25 cellular contexts compared by ENCODE assay signal in genomic region chr15:64130159-64130558, GRCh38.
"Had no signal": no experiment of that assay in that cellular context is flagged by ENCODE, and none has a peak within 500 bp of the region (broad histone marks: within the 10 kb centered on the region; RNA-seq: fewer than 3 reads in every experiment).

No MANE protein-coding gene starts in this region.

- H3K9me3 Mint-ChIP-seq: dendritic cell treated with granulocyte-macrophage colony-stimulating factor and Interleukin-4, amounts not matched to agents 40 ng/mL and 50 ng/mL, for 4 days; immature natural killer cell; mesothelial cell of epicardium had no signal

- H3K9me3 ChIP-seq: colonic mucosa, esophagus squamous epithelium, gastrocnemius medialis, heart left ventricle, left lung, lower lobe of right lung, mucosa of descending colon had no signal

- H3K4me3 Mint-ChIP-seq: dendritic cell treated with granulocyte-macrophage colony-stimulating factor and Interleukin-4, amounts not matched to agents 40 ng/mL and 50 ng/mL, for 4 days; immature natural killer cell; mesothelial cell of epicardium had no signal

- H3K4me1 Mint-ChIP-seq: mesothelial cell of epicardium had no signal

- H3K4me1 ChIP-seq: colonic mucosa had no signal

- H3K27me3 ChIP-seq: colonic mucosa, esophagus squamous epithelium, gastrocnemius medialis, heart left ventricle, hepatocyte, left lung had no signal

- H3K4me3 ChIP-seq: colonic mucosa, esophagus squamous epithelium, gastrocnemius medialis, heart left ventricle, hepatocyte, left lung, lower lobe of right lung, mucosa of descending colon had no signal

- H3K27me3 Mint-ChIP-seq: dendritic cell treated with granulocyte-macrophage colony-stimulating factor and Interleukin-4, amounts not matched to agents 40 ng/mL and 50 ng/mL, for 4 days had no signal

- DNase-seq: colonic mucosa; cortex of kidney; effector CD4-positive, alpha-beta T cell; effector memory CD4-positive, alpha-beta T cell; erythroblast; esophagus squamous epithelium; foreskin fibroblast; foreskin melanocyte; gastrocnemius medialis; heart left ventricle; hypothalamus; immature natural killer cell; islet precursor cell; kidney; kidney glomerular epithelial cell; left cardiac atrium; left lung; left ventricle myocardium superior; lower lobe of right lung; mesenchymal stem cell; mucosa of descending colon had no signal

- H3K27ac ChIP-seq: colonic mucosa, epithelial cell of prostate, esophagus squamous epithelium, gastrocnemius medialis, heart left ventricle, hepatocyte, left lung, lower lobe of right lung had no signal

- H3K27ac Mint-ChIP-seq: dendritic cell treated with granulocyte-macrophage colony-stimulating factor and Interleukin-4, amounts not matched to agents 40 ng/mL and 50 ng/mL, for 4 days; immature natural killer cell; mesothelial cell of epicardium had no signal
